ENCODE assay signal across 17 cellular contexts in genomic region chr15:64022571-64022970, GRCh38.
"Had no signal": no experiment of that assay in that cellular context is flagged by ENCODE, and none has a peak within 500 bp of the region (broad histone marks: within the 10 kb centered on the region; RNA-seq: fewer than 3 reads in every experiment).

No MANE protein-coding gene starts in this region.

- DNase-seq: cortex of kidney; effector CD4-positive, alpha-beta T cell; head of caudate nucleus; hypothalamus; immature natural killer cell; islet precursor cell; kidney glomerular epithelial cell; left ventricle myocardium superior; lower lobe of right lung; natural killer cell; pancreas; stimulated activated CD4-positive, alpha-beta T cell treated with anti-CD3 and anti-CD28 coated beads, Interleukin-15, amount 100 ng/mL, for 24 hours; stimulated activated CD4-positive, alpha-beta T cell treated with anti-CD3 and anti-CD28 coated beads, Interleukin-2, amount 100 ng/mL, for 48 hours; stimulated activated naive B cell treated with anti-CD40 and anti-IgM and Interleukin-4, amounts not matched to agents 10 μg/mL and 1 μg/mL and 100 μg/mL, for 72 hours; upper lobe of right lung; uterus had no signal

- H3K4me3 ChIP-seq: lower lobe of right lung, pancreas, suprapubic skin, upper lobe of right lung, uterus had no signal

- H3K27ac ChIP-seq: lower lobe of right lung, pancreas, suprapubic skin, upper lobe of right lung, uterus had no signal

- H3K36me3 ChIP-seq: pancreas, suprapubic skin, upper lobe of right lung, uterus had no signal

- H3K4me1 ChIP-seq: uterus had no signal

- H3K27me3 ChIP-seq: pancreas, suprapubic skin, upper lobe of right lung, uterus had no signal

- H3K9me3 ChIP-seq: lower lobe of right lung, pancreas, suprapubic skin, upper lobe of right lung, uterus had no signal
